Comparison of ENCODE assay signal across 11 cellular contexts in genomic region chr20:17701826-17702225, GRCh38. TPM values are rescaled to one million over a fixed set of nuclear protein-coding genes. Genes with fewer than 3 reads are reported as not detected.
"Had no signal": no experiment of that assay in that cellular context is flagged by ENCODE, and none has a peak within 500 bp of the region (broad histone marks: within the 10 kb centered on the region; RNA-seq: fewer than 3 reads in every experiment).

No MANE protein-coding gene starts in this region.

- H3K36me3 ChIP-seq: HAP-1 had no signal

- H3K4me3 ChIP-seq: GM23248, GM23338, HAP-1 had no signal

- DNase-seq: GM23248, GOT3, H7, H9, HCEC 1CT, HFFc6 had no signal

- FAIRE-seq: H1 had no signal

- H3K27ac ChIP-seq: GM23248 had no signal

- H3K4me3 Mint-ChIP-seq: GM23338, H9, HFFc6 had no signal

- H3K4me1 ChIP-seq: HAP-1 had no signal

- H3K4me1 Mint-ChIP-seq: GM23338, H9 had no signal

- H3K9me3 Mint-ChIP-seq: GM23338, HFFc6 had no signal

- H3K27ac Mint-ChIP-seq: GM23338, H9, HFFc6 had no signal

- H3K9me3 ChIP-seq: HAP-1 had no signal

- ATAC-seq: GM23338, HCT116 had no signal

RNA-seq across cellular contexts. Expression of gene BANF2, which starts 2.1 kb away (rescaled TPM):
- total RNA-seq: GM23248, GM23338, H1, H4, H7, H9, HFFc6 had no signal
